Comparison of ENCODE assay signal across 1 cellular context in genomic region chr2:105417789-105418475, GRCh38.
TF ChIP-seq lines count a peak whose summit lies in the region.

No MANE protein-coding gene starts in this region.

TF ChIP-seq in GM12878, 131 proteins besides CTCF, POLR2A, EP300 and RAD21 (continued from another document):
- TF ChIP-seq ZNF687 (IDR thresholded peaks at IDR 0.05) (no peak), JUNB (IDR thresholded peaks at IDR 0.05) (no peak), ZNF217 (IDR thresholded peaks at IDR 0.05) (no peak), RUNX3 (IDR thresholded peaks at IDR 0.05; ENCODE audit: low read length) (no peak), POLR2AphosphoS2 (IDR thresholded peaks at IDR 0.05; ENCODE audit: low read depth, low read length) (no peak), IRF3 (IDR thresholded peaks at IDR 0.05) (no peak), ZNF24 (IDR thresholded peaks at IDR 0.05) (no peak), CUX1 (IDR thresholded peaks at IDR 0.05; ENCODE audit: insufficient replicate concordance, low read depth, low read length) (no peak), MYB (IDR thresholded peaks at IDR 0.05; ENCODE audit: borderline replicate concordance, low read depth, low read length) (no peak), ATF2 (IDR thresholded peaks at IDR 0.05; ENCODE audit: low read length) (no peak)
TF ChIP-seq in GM12878: peak in this region for 0.
